ENCODE assay signal across 21 cellular contexts in the genomic region with DNA sequence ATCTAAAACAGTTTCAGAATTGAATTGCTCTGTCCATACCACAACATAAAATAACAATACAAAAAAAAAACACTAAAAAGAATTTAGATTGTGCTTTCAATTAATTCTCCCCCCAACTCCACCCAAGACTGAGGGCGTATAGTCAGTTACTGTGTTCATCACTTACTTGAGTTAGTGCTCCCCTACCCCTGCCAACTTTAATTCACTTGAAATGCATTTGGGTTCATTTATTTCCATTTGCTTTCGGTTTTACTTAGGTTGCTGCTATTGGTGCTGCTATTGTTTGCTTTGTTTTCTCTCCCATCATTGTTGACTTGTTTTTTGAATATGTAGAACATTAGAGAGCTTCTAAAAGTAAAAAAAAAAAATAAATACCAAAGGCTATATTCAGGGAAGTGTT. TPM values are rescaled to one million over a fixed set of nuclear protein-coding genes. Genes with fewer than 3 reads are reported as not detected.
"Had no signal": no experiment of that assay in that cellular context is flagged by ENCODE, and none has a peak within 500 bp of the region (broad histone marks: within the 10 kb centered on the region; RNA-seq: fewer than 3 reads in every experiment).

No MANE protein-coding gene starts in this region.

- H3K4me3 Mint-ChIP-seq: dendritic cell treated with granulocyte-macrophage colony-stimulating factor and Interleukin-4, amounts not matched to agents 40 ng/mL and 50 ng/mL, for 4 days; natural killer cell treated with Interleukin-12 subunit alpha and Interleukin-12 subunit beta and Interleukin-15 and Interleukin-18, amount 100 ng/mL, for 72 hours; stimulated activated naive B cell treated with anti-CD40 and anti-IgM and Interleukin-4, amounts not matched to agents 10 μg/mL and 1 μg/mL and 100 μg/mL, for 72 hours; stimulated activated naive CD8-positive, alpha-beta T cell treated with anti-CD3 and anti-CD28 coated beads, Interleukin-15, amount 100 ng/mL, for 72 hours had no signal

- H3K36me3 ChIP-seq: left lung, pancreas, sigmoid colon, tibial nerve, upper lobe of right lung, vagina had no signal

- H3K4me1 ChIP-seq: left lung, pancreas, sigmoid colon, testis, vagina had no signal

- H3K27me3 Mint-ChIP-seq: dendritic cell treated with granulocyte-macrophage colony-stimulating factor and Interleukin-4, amounts not matched to agents 40 ng/mL and 50 ng/mL, for 4 days; natural killer cell treated with Interleukin-12 subunit alpha and Interleukin-12 subunit beta and Interleukin-15 and Interleukin-18, amount 100 ng/mL, for 72 hours; progenitor cell of endocrine pancreas; stimulated activated naive B cell treated with anti-CD40 and anti-IgM and Interleukin-4, amounts not matched to agents 10 μg/mL and 1 μg/mL and 100 μg/mL, for 72 hours; stimulated activated naive CD8-positive, alpha-beta T cell treated with anti-CD3 and anti-CD28 coated beads, Interleukin-15, amount 100 ng/mL, for 72 hours had no signal

- H3K4me1 Mint-ChIP-seq: stimulated activated naive B cell treated with anti-CD40 and anti-IgM and Interleukin-4, amounts not matched to agents 10 μg/mL and 1 μg/mL and 100 μg/mL, for 72 hours; stimulated activated naive CD8-positive, alpha-beta T cell treated with anti-CD3 and anti-CD28 coated beads, Interleukin-15, amount 100 ng/mL, for 72 hours had no signal

- H3K27me3 ChIP-seq: left lung, pancreas, sigmoid colon, testis, tibial nerve, upper lobe of right lung, vagina had no signal

- H3K4me3 ChIP-seq: left lung, lung, pancreas, sigmoid colon, skin epidermis, testis, tibial nerve, upper lobe of right lung, vagina had no signal

- H3K36me3 Mint-ChIP-seq: stimulated activated naive B cell treated with anti-CD40 and anti-IgM and Interleukin-4, amounts not matched to agents 10 μg/mL and 1 μg/mL and 100 μg/mL, for 72 hours had no signal

- H3K27ac Mint-ChIP-seq: dendritic cell treated with granulocyte-macrophage colony-stimulating factor and Interleukin-4, amounts not matched to agents 40 ng/mL and 50 ng/mL, for 4 days; natural killer cell treated with Interleukin-12 subunit alpha and Interleukin-12 subunit beta and Interleukin-15 and Interleukin-18, amount 100 ng/mL, for 72 hours; progenitor cell of endocrine pancreas; stimulated activated naive B cell treated with anti-CD40 and anti-IgM and Interleukin-4, amounts not matched to agents 10 μg/mL and 1 μg/mL and 100 μg/mL, for 72 hours; stimulated activated naive CD8-positive, alpha-beta T cell treated with anti-CD3 and anti-CD28 coated beads, Interleukin-15, amount 100 ng/mL, for 72 hours had no signal

- ATAC-seq: left lung; natural killer cell treated with Interleukin-12 subunit alpha and Interleukin-12 subunit beta and Interleukin-15 and Interleukin-18, amount 100 ng/mL, for 72 hours; pancreas; stimulated activated naive B cell treated with anti-CD40 and anti-IgM and Interleukin-4, amounts not matched to agents 10 μg/mL and 1 μg/mL and 100 μg/mL, for 72 hours; stimulated activated naive CD8-positive, alpha-beta T cell treated with anti-CD3 and anti-CD28 coated beads, Interleukin-15, amount 100 ng/mL, for 72 hours; upper lobe of right lung had no signal

- H3K9me3 ChIP-seq: pancreas, sigmoid colon, testis, upper lobe of right lung, vagina had no signal

- DNase-seq: islet precursor cell; left lung; mesenchymal stem cell; midbrain; occipital lobe; pancreas; retina; sigmoid colon; stimulated activated CD4-positive, alpha-beta T cell treated with anti-CD3 and anti-CD28 coated beads, Interleukin-2, amount 100 ng/mL, for 24 hours; stimulated activated CD4-positive, alpha-beta T cell treated with anti-CD3 and anti-CD28 coated beads, Interleukin-4, amount 100 ng/mL, for 4 hours; stimulated activated naive B cell treated with anti-CD40 and anti-IgM and Interleukin-4, amounts not matched to agents 10 μg/mL and 1 μg/mL and 100 μg/mL, for 72 hours; stimulated activated naive CD8-positive, alpha-beta T cell treated with anti-CD3 and anti-CD28 coated beads, Interleukin-15, amount 100 ng/mL, for 72 hours; testis; upper lobe of right lung had no signal

- H3K27ac ChIP-seq: left lung, pancreas, sigmoid colon, skin epidermis, testis, tibial nerve, upper lobe of right lung, vagina had no signal

RNA-seq across cellular contexts. Expression of a gene that starts 10.7 kb away (rescaled TPM):
- total RNA-seq: natural killer cell treated with Interleukin-12 subunit alpha and Interleukin-12 subunit beta and Interleukin-15 and Interleukin-18, amount 100 ng/mL, for 72 hours had no signal
